Comparison of ENCODE assay signal across 8 cellular contexts in the genomic region with DNA sequence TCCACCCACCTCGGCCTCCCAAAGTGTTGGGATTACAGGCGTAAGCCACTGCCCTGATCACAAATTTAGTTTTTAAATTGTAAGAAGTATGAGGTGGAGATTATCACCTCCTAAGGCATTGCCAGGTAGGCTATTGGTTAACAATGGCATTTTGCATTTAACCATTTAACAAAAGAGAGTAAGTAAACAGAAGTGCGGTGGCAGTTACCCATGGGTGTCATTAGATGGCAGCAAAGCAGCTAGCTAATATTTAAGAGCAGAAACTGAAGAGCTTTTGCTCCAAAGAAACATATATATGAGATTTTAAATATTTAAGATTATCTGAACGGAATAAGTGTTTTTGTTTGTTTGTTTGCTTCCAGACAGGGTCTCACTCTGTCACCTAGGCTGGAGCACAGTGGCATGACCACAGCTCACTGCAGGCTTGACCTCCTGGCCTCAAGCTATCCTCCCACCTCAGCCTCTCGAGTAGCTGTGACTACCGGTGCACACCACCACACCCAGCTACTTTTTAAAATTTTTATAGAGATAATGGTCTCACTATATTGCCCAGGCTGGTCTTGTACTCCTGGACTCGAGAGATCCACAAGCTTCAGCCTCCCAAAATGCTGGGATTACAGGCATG.
DNase-seq lines count a peak whose midpoint lies in the region; ATAC-seq and TF ChIP-seq lines count a peak whose summit lies in the region.

No MANE protein-coding gene starts in this region.

- CTCF ChIA-PET in activated CD4-positive, alpha-beta T cell treated with anti-CD3 and anti-CD28 coated beads for 36 hours (lab: Charles Lee), result interaction anchor here (0.6 to 1.4 kb wide), 11 partner anchors 37 to 800 kb away, joined by 3 to 5 read pairs (median 3); no protein-coding TSS in a partner anchor
- CTCF ChIA-PET in mammary epithelial cell (lab: Charles Lee; ENCODE audit: low non-redundant PET), result interaction anchor here (0.6 kb wide), 3 partner anchors 257 to 1625 kb away, joined by 3 to 5 read pairs (median 3); no protein-coding TSS in a partner anchor

- H3K27ac ChIP-seq in mammary epithelial cell (ENCODE audit: insufficient read depth, low read depth, low read length), result no peak overlapping the region

- dilution Hi-C loops in mammary epithelial cell (cut with HindIII; ENCODE audit: low sequenced_read_pairs), result no loop called here

- peaks cover 8% of the 10 kb centered on the region for H3K4me1 Mint-ChIP-seq in activated CD4-positive, alpha-beta T cell treated with anti-CD3 and anti-CD28 coated beads for 36 hours

- peak; percentile 24 for DNase-seq in activated CD4-positive, alpha-beta T cell treated with anti-CD3 and anti-CD28 coated beads for 36 hours
- DNase-seq in activated CD4-positive, alpha-beta T cell treated with anti-CD3 and anti-CD28 coated beads, Interleukin-2, amount 50 U/mL, for 4 hours, result no peak
- DNase-seq in NCI-H2196 treated with DMSO at 0.1 percent for 48 hours (lab: John Stamatoyannopoulos, UW; ENCODE audit: unreplicated experiment) (peak; percentile 45), mammary epithelial cell (peak; percentile 16), midbrain (lab: John Stamatoyannopoulos, UW) (peak; percentile 29)

- H2AFZ ChIP-seq in mammary epithelial cell (ENCODE audit: low read depth, low read length), result no peak overlapping the region

- H3K27ac Mint-ChIP-seq in activated CD4-positive, alpha-beta T cell treated with anti-CD3 and anti-CD28 coated beads for 36 hours, result no peak overlapping the region

- H3K4me2 ChIP-seq in mammary epithelial cell (ENCODE audit: insufficient read depth, low read depth, low read length), result no peak overlapping the region

- no peaks in the 10 kb centered on the region for H3K9me3 Mint-ChIP-seq in activated CD4-positive, alpha-beta T cell treated with anti-CD3 and anti-CD28 coated beads for 36 hours (ENCODE audit: low read depth)

- H3K4me3 ChIP-seq in mammary epithelial cell (replicated peaks in 1 of 3; ENCODE audit: insufficient read depth in 1 of 3, low read depth in 2 of 3, low read length in 3 of 3), result no peak overlapping the region

- 57% methylated on average over 7 of the region's 7 CpGs for WGBS in mammary epithelial cell (ENCODE audit: low coverage, missing lambda C conversion rate)

- H3K4me3 Mint-ChIP-seq in activated CD4-positive, alpha-beta T cell treated with anti-CD3 and anti-CD28 coated beads for 36 hours, result no peak overlapping the region

- intact Hi-C loops in activated CD4-positive, alpha-beta T cell treated with anti-CD3 and anti-CD28 coated beads for 36 hours (cut with DNase I, micrococcal nuclease), result loop anchor here (1.0 to 10.0 kb wide), 6 partner anchors 220 to 1018 kb away; no protein-coding TSS in a partner anchor
- intact Hi-C loops in mammary epithelial cell (cut with micrococcal nuclease), result loop anchor here (1.0 kb wide), 3 partner anchors 220 to 698 kb away; no protein-coding TSS in a partner anchor

- H3K36me3 ChIP-seq in mammary epithelial cell (ENCODE audit: insufficient read depth, low read length), result no peaks in the 10 kb centered on the region

- H3K4me1 ChIP-seq in mammary epithelial cell (ENCODE audit: insufficient read depth, low read length), result no peaks in the 10 kb centered on the region

- BruUV-seq in mammary epithelial cell (replicated peaks; lab: Mats Ljungman, UMichigan), result no TSS peak

- no peaks in the 10 kb centered on the region for H3K9me3 ChIP-seq in mammary epithelial cell (replicated peaks; ENCODE audit: insufficient read depth, low read length)

- ATAC-seq in activated CD4-positive, alpha-beta T cell treated with anti-CD3 and anti-CD28 coated beads for 36 hours, result peak; percentile 39
- ATAC-seq in HG02798 (IDR thresholded peaks at IDR 0.05; ENCODE audit: poor library complexity, unreplicated experiment) (peak; percentile 56), GM21360 (IDR thresholded peaks at IDR 0.05; ENCODE audit: unreplicated experiment) (no peak)
- no peak for ATAC-seq in activated CD4-positive, CD25-positive, alpha-beta regulatory T cell treated with anti-CD3 and anti-CD28 coated beads, Interleukin-2, amount 50 U/mL, for 24 hours

- in situ Hi-C loops in mammary epithelial cell (cut with MboI; ENCODE audit: low sequenced_read_pairs in 2 of 2), result loop anchor here (10.0 to 25.0 kb wide), 2 partner anchors 230 to 697 kb away; no protein-coding TSS in a partner anchor

- no peaks in the 10 kb centered on the region for H3K36me3 Mint-ChIP-seq in activated CD4-positive, alpha-beta T cell treated with anti-CD3 and anti-CD28 coated beads for 36 hours (ENCODE audit: low read depth)

- no peaks in the 10 kb centered on the region for H4K20me1 ChIP-seq in mammary epithelial cell (ENCODE audit: insufficient read depth, low read length)

- H3K27me3 Mint-ChIP-seq in activated CD4-positive, alpha-beta T cell treated with anti-CD3 and anti-CD28 coated beads for 36 hours, result peaks cover 20% of the 10 kb centered on the region

- POLR2A ChIA-PET in activated CD4-positive, alpha-beta T cell treated with anti-CD3 and anti-CD28 coated beads for 36 hours (lab: Charles Lee), result no interaction called here

- H3K79me2 ChIP-seq in mammary epithelial cell (ENCODE audit: insufficient read depth, low read length), result no peaks in the 10 kb centered on the region

- peak; percentile 78 to 89 for TF ChIP-seq CTCF in mammary epithelial cell (conservative IDR thresholded peaks at IDR 0.05 in 1 of 2, IDR thresholded peaks at IDR 0.05 in 1 of 2; ENCODE audit: extremely low read depth in 1 of 2, insufficient read depth in 1 of 2, low read depth in 1 of 2, low read length in 2 of 2)

- no peaks in the 10 kb centered on the region for H3K27me3 ChIP-seq in mammary epithelial cell (ENCODE audit: insufficient read depth, low read length)

- H3K9ac ChIP-seq in mammary epithelial cell (ENCODE audit: insufficient read depth, low read length), result no peak overlapping the region

Comparison
In these comparisons a context has a peak if more than half of its experiments do, and no peak if none do; other contexts are left out.
1. DNase-seq: peak in activated CD4-positive, alpha-beta T cell treated with anti-CD3 and anti-CD28 coated beads for 36 hours (single experiment), NCI-H2196 treated with DMSO at 0.1 percent for 48 hours (single experiment), mammary epithelial cell (single experiment) and midbrain (single experiment); none in activated CD4-positive, alpha-beta T cell treated with anti-CD3 and anti-CD28 coated beads, Interleukin-2, amount 50 U/mL, for 4 hours (0 of 2).
2. ATAC-seq: peak in activated CD4-positive, alpha-beta T cell treated with anti-CD3 and anti-CD28 coated beads for 36 hours (single experiment) and HG02798 (single experiment); none in activated CD4-positive, CD25-positive, alpha-beta regulatory T cell treated with anti-CD3 and anti-CD28 coated beads, Interleukin-2, amount 50 U/mL, for 24 hours (0 of 2) and GM21360 (single experiment).